Comparison of ENCODE assay signal across 8 cellular contexts in genomic region chr7:23490357-23491131, GRCh38. TPM values are rescaled to one million over a fixed set of nuclear protein-coding genes. Genes with fewer than 3 reads are reported as not detected.
DNase-seq lines count a peak whose midpoint lies in the region; ATAC-seq lines count a peak whose summit lies in the region.

No MANE protein-coding gene starts in this region.

- H3K36me3 Mint-ChIP-seq in T-cell (no peaks in the 10 kb centered on the region), immature natural killer cell (no peaks in the 10 kb centered on the region)

- H3K27ac Mint-ChIP-seq in T-cell (peak overlapping the region; percentile 64 to 67), immature natural killer cell (peak overlapping the region; percentile 80 to 90 (median 84))

- H3K27me3 Mint-ChIP-seq in T-cell (no peaks in the 10 kb centered on the region), immature natural killer cell (ENCODE audit: low read depth in 3 of 3) (peaks cover 0 to 6% (median 2%) of the 10 kb centered on the region in 3 donors)

- H3K9me3 Mint-ChIP-seq in T-cell (no peaks in the 10 kb centered on the region), immature natural killer cell (no peaks in the 10 kb centered on the region)

- H3K4me1 Mint-ChIP-seq in T-cell (peaks cover 4 to 9% (median 6%) of the 10 kb centered on the region in 3 donors), immature natural killer cell (peaks cover 10 to 14% of the 10 kb centered on the region in 2 donors)

- DNase-seq in NCI-H748 (lab: John Stamatoyannopoulos, UW; ENCODE audit: unreplicated experiment) (peak; percentile 43), NCI-H748 treated with DMSO at 0.1 percent for 48 hours (lab: John Stamatoyannopoulos, UW) (no peak), T-cell (peak in 33 of 34 experiments; percentile 38 to 72 (median 60)), astrocyte of the hippocampus (ENCODE audit: low read depth, low spot score) (peak; percentile 66), immature natural killer cell (peak; percentile 55 to 60 (median 59)), GDM1 (lab: John Stamatoyannopoulos, UW) (no peak)
- DNase-seq in stimulated activated CD4-positive, alpha-beta T cell treated with anti-CD3 and anti-CD28 coated beads, Interleukin-4, amount 100 ng/mL, for 1 hour, result peak; percentile 54

- POLR2A ChIA-PET in T-cell (lab: Charles Lee), result interaction anchor here (0.6 to 1.5 kb wide), 5 partner anchors 18 to 192 kb away, joined by 3 to 5 read pairs (median 3); no protein-coding TSS in a partner anchor

- H3K4me3 Mint-ChIP-seq in T-cell (peak overlapping the region; percentile 79 to 81 (median 80)), immature natural killer cell (peak overlapping the region; percentile 85 to 90 (median 89))

- peak; percentile 73 for ATAC-seq in HG02885 (IDR thresholded peaks at IDR 0.05; ENCODE audit: poor library complexity, unreplicated experiment)
- peak; percentile 90 to 91 (median 91) for ATAC-seq in T-cell (replicated peaks in 1 of 4)

- CTCF ChIA-PET in T-cell (lab: Charles Lee), result interaction anchor here (0.6 to 1.4 kb wide), 6 partner anchors 26 to 1331 kb away, joined by 3 to 8 read pairs (median 4); no protein-coding TSS in a partner anchor

RNA-seq across cellular contexts. Expression of gene IGF2BP3, which starts 20.3 kb away (rescaled TPM):
- total RNA-seq in T-cell, result 1 to 10 TPM in 1 of 5 donors, under 1 TPM in 3, not detected in 1; 0.46 to 1.9 (median 0.55) TPM
- under 1 TPM in 1 of 3 donors, not detected in 2; 0.76 TPM for polyA plus RNA-seq in immature natural killer cell

RNA-seq across cellular contexts. Expression of gene TRA2A, which starts 41.2 kb away (rescaled TPM):
- 100 to 1,000 TPM; 105 to 246 (median 119) TPM for total RNA-seq in T-cell
- polyA plus RNA-seq in immature natural killer cell, result 10 to 100 TPM; 34.8 to 44.0 (median 40.6) TPM

Comparison
In these comparisons a context has a peak if more than half of its experiments do, and no peak if none do; other contexts are left out.
1. DNase-seq: peak in NCI-H748 (single experiment), T-cell (33 of 34), astrocyte of the hippocampus (single experiment), immature natural killer cell (3 of 3) and stimulated activated CD4-positive, alpha-beta T cell treated with anti-CD3 and anti-CD28 coated beads, Interleukin-4, amount 100 ng/mL, for 1 hour (single experiment); none in NCI-H748 treated with DMSO at 0.1 percent for 48 hours (single experiment) and GDM1 (single experiment).